ENCODE assay signal across 8 cellular contexts in genomic region chr17:28494445-28495188, GRCh38. TPM values are rescaled to one million over a fixed set of nuclear protein-coding genes. Genes with fewer than 3 reads are reported as not detected.
DNase-seq lines count a peak whose midpoint lies in the region; ATAC-seq and TF ChIP-seq lines count a peak whose summit lies in the region.

No MANE protein-coding gene starts in this region.

- dilution Hi-C loops in IMR-90 (cut with HindIII; ENCODE audit: low sequenced_read_pairs, unreplicated experiment): no loop called here

- H4K8ac ChIP-seq in IMR-90 (ENCODE audit: low read depth in 2 of 2, low read length in 2 of 2): no peak overlapping the region

- ATAC-seq in IMR-90 (ENCODE audit: low read depth) (peak; percentile 88), GM18517 (IDR thresholded peaks at IDR 0.05; ENCODE audit: unreplicated experiment) (no peak)

- WGBS in IMR-90 (ENCODE audit: extremely low coverage in 2 of 2, insufficient read length in 1 of 2), 2 experiments: 15% methylated on average over 4 of the region's 15 CpGs; no CpG with 5 or more reads in 1 of the 2 experiments
- WGBS in thyroid gland, 2 donors: 52 to 59% methylated on average over 6 to 11 of the region's 15 CpGs

- intact Hi-C loops in IMR-90 (cut with micrococcal nuclease) (loop anchor here (1.0 kb wide), 2 partner anchors 46 to 119 kb away; no protein-coding TSS in a partner anchor), thyroid gland (cut with DNase I) (loop anchor here (2.0 to 5.0 kb wide), 2 partner anchors 44 to 118 kb away; partner anchors contain the start of gene RSKR)

- H3K18ac ChIP-seq in IMR-90 (ENCODE audit: low read depth, low read length): no peak overlapping the region

- TF ChIP-seq CTCF in GM10248 (IDR thresholded peaks at IDR 0.05; ENCODE audit: control extremely low read depth, extremely low read depth, low read depth, missing control alignments) (peak; percentile 87), IMR-90 (conservative IDR thresholded peaks at IDR 0.05; ENCODE audit: low read depth, low read length) (peak; percentile 95), fibroblast of villous mesenchyme (IDR thresholded peaks at IDR 0.05; ENCODE audit: insufficient read depth, low read depth, low read length) (peak; percentile 91), thyroid gland (IDR thresholded peaks at IDR 0.05) (peak; percentile 78 to 92 (median 86))

- H3K4me1 ChIP-seq in IMR-90 (ENCODE audit: control insufficient read depth, insufficient read depth, low read length): peaks cover 6% of the 10 kb centered on the region; the same call in 1 of the 2 replicates
- H3K4me1 ChIP-seq in thyroid gland: peaks cover 3 to 6% of the 10 kb centered on the region in 2 donors

- no peak overlapping the region for H4K91ac ChIP-seq in IMR-90 (ENCODE audit: insufficient read depth, low read depth, low read length)

- peak overlapping the region; percentile 10; the same call in 1 of the 2 replicates for H2AK5ac ChIP-seq in IMR-90 (ENCODE audit: low read depth, low read length)

- H3K27me3 ChIP-seq in IMR-90 (ENCODE audit: control insufficient read depth, insufficient read depth, low read length): peaks cover 15% of the 10 kb centered on the region; the same call in 1 of the 2 replicates
- H3K27me3 ChIP-seq in thyroid gland: no peaks in the 10 kb centered on the region

- H3K79me1 ChIP-seq in IMR-90 (ENCODE audit: low read depth in 1 of 2, low read length in 2 of 2): no peaks in the 10 kb centered on the region

- TF ChIP-seq POLR2A in IMR-90 (IDR thresholded peaks at IDR 0.05; ENCODE audit: low read depth, low read length) (no peak), thyroid gland (IDR thresholded peaks at IDR 0.05) (no peak)

- H3K36me3 ChIP-seq in IMR-90 (ENCODE audit: control insufficient read depth, insufficient read depth, low read length): no peaks in the 10 kb centered on the region
- H3K36me3 ChIP-seq in thyroid gland: no peaks in the 10 kb centered on the region

- H3K9ac ChIP-seq in IMR-90 (ENCODE audit: low read depth, low read length): no peak overlapping the region

- H2AFZ ChIP-seq in IMR-90 (replicated peaks; ENCODE audit: low read length, poor library complexity): peak overlapping the region; percentile 63

- no peak overlapping the region for H2BK120ac ChIP-seq in IMR-90 (ENCODE audit: low read depth, low read length)

- TF ChIP-seq RAD21 in IMR-90 (IDR thresholded peaks at IDR 0.05; ENCODE audit: low read length): peak; percentile 97

- H3K23ac ChIP-seq in IMR-90 (ENCODE audit: low read depth, low read length): no peak overlapping the region

- peak; percentile 92 for DNase-seq in GM10248 (ENCODE audit: extremely low spot score)
- peak; percentile 52 for DNase-seq in IMR-90
- peak; percentile 58 for DNase-seq in RKO (ENCODE audit: low spot score)
- DNase-seq in activated T-helper 1 cell treated with anti-CD3 and anti-CD28 coated beads, Interleukin-2, amount 50 U/mL, for 16 hours (ENCODE audit: low read depth in 1 of 2, low spot score in 1 of 2): peak; percentile 62 to 73
- DNase-seq in fibroblast of villous mesenchyme (ENCODE audit: low read depth): peak; percentile 62
- DNase-seq in occipital lobe (lab: John Stamatoyannopoulos, UW): peak; percentile 27
- DNase-seq in thyroid gland: peak; percentile 72 to 80

- no peak overlapping the region for H3K56ac ChIP-seq in IMR-90 (ENCODE audit: extremely low read depth, insufficient read depth, low read length)

- no peak overlapping the region for H2BK15ac ChIP-seq in IMR-90 (ENCODE audit: low read depth, low read length)

- H3K9me1 ChIP-seq in IMR-90 (ENCODE audit: insufficient read depth, low read length): no peaks in the 10 kb centered on the region

- in situ Hi-C loops in IMR-90 (cut with MboI; ENCODE audit: low sequenced_read_pairs): loop anchor here (5.0 to 10.0 kb wide), 2 partner anchors 43 to 120 kb away; partner anchors contain the start of gene RSKR

- H2AK9ac ChIP-seq in IMR-90 (replicated peaks; ENCODE audit: low read depth, low read length, poor library complexity): peak overlapping the region; percentile 81

- H4K20me1 ChIP-seq in IMR-90 (ENCODE audit: insufficient read depth, low read length): 0 out of 2 replicates have a peak, but pooled peaks cover 5% of the 10 kb centered on the region

- CTCF ChIA-PET in GM10248 (lab: Yijun Ruan, JAX): interaction anchor here (0.8 to 16.2 kb wide), 19 partner anchors 9 to 210 kb away, joined by 3 to 260 read pairs (median 5); partner anchors contain the start of genes FOXN1 and SLC13A2
- CTCF ChIA-PET in IMR-90 (lab: Yijun Ruan, JAX): interaction anchor here (0.5 to 1.3 kb wide), 3 partner anchors 40 to 118 kb away, joined by 4 to 5 read pairs (median 4); no protein-coding TSS in a partner anchor

- H2BK20ac ChIP-seq in IMR-90 (ENCODE audit: low read depth, low read length): no peak overlapping the region

- no peak overlapping the region for H2BK5ac ChIP-seq in IMR-90 (ENCODE audit: low read depth, low read length, poor library complexity, severe bottlenecking)

- H3K4me2 ChIP-seq in IMR-90 (ENCODE audit: low read depth, low read length): no peak overlapping the region

- no peak overlapping the region for H4K5ac ChIP-seq in IMR-90 (ENCODE audit: low read depth, low read length)

- H3K4ac ChIP-seq in IMR-90 (ENCODE audit: low read depth, low read length): no peak overlapping the region

- no TSS peak for BruUV-seq in IMR-90 (replicated peaks; lab: Mats Ljungman, UMichigan)

- H3K27ac ChIP-seq in IMR-90 (ENCODE audit: insufficient read depth, low read length): no peak overlapping the region
- H3K27ac ChIP-seq in thyroid gland: no peak overlapping the region

- no peaks in the 10 kb centered on the region for H3K9me3 ChIP-seq in IMR-90 (ENCODE audit: control insufficient read depth, insufficient read depth, low read length)
- H3K9me3 ChIP-seq in thyroid gland: no peaks in the 10 kb centered on the region

- POLR2A ChIA-PET in GM10248 (lab: Yijun Ruan, JAX): no interaction called here
- POLR2A ChIA-PET in IMR-90 (lab: Charles Lee; ENCODE audit: unreplicated experiment): no interaction called here

- no peak overlapping the region for H3K14ac ChIP-seq in IMR-90 (replicated peaks; ENCODE audit: low read depth, low read length)

- no peak overlapping the region for H3K4me3 ChIP-seq in IMR-90 (ENCODE audit: insufficient read depth, low read depth, low read length)
- no peak overlapping the region for H3K4me3 ChIP-seq in fibroblast of villous mesenchyme (ENCODE audit: low read depth, low read length)
- H3K4me3 ChIP-seq in thyroid gland (replicated peaks in 1 of 3): no peak overlapping the region

TF ChIP-seq in IMR-90, 13 proteins besides CTCF, POLR2A, EP300 and RAD21:
- peak; percentile 24; the same call in 1 of the 2 replicates for TF ChIP-seq MAZ (IDR thresholded peaks at IDR 0.05; ENCODE audit: borderline replicate concordance, low read depth, low read length)
- TF ChIP-seq, protein P1, sequence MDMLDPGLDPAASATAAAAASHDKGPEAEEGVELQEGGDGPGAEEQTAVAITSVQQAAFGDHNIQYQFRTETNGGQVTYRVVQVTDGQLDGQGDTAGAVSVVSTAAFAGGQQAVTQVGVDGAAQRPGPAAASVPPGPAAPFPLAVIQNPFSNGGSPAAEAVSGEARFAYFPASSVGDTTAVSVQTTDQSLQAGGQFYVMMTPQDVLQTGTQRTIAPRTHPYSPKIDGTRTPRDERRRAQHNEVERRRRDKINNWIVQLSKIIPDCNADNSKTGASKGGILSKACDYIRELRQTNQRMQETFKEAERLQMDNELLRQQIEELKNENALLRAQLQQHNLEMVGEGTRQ (IDR thresholded peaks at IDR 0.05; ENCODE audit: low read depth, low read length): no peak
- peak; percentile 94 for TF ChIP-seq SMC3 (IDR thresholded peaks at IDR 0.05; ENCODE audit: low read depth, low read length)

RNA-seq across cellular contexts. Expression of gene FOXN1, which starts 11.5 kb away (rescaled TPM):
- total RNA-seq in IMR-90 (2012; rRNA removed) (not detected in 2 replicates), fibroblast of villous mesenchyme (not detected in 2 replicates), occipital lobe (not detected), thyroid gland (under 1 TPM in 1 of 4 donors, not detected in 3; 0.34 TPM)
- polyA plus RNA-seq in IMR-90 (2012; rRNA removed): not detected in 2 replicates
- polyA plus RNA-seq in IMR-90 (2012; cell fraction: cytosol; rRNA removed): not detected in 2 replicates
- not detected in 2 replicates for polyA plus RNA-seq in IMR-90 (2012; cell fraction: nucleus; rRNA removed; ENCODE audit: low replicate concordance)

RNA-seq across cellular contexts. Expression of gene SLC13A2, which starts 21.2 kb away (rescaled TPM):
- total RNA-seq in IMR-90 (2012; rRNA removed) (not detected in 2 replicates), fibroblast of villous mesenchyme (not detected in 2 replicates), occipital lobe (not detected), thyroid gland (not detected)
- not detected in 2 replicates for polyA plus RNA-seq in IMR-90 (2012; rRNA removed)
- polyA plus RNA-seq in IMR-90 (2012; cell fraction: cytosol; rRNA removed): not detected in 2 replicates
- polyA plus RNA-seq in IMR-90 (2012; cell fraction: nucleus; rRNA removed; ENCODE audit: low replicate concordance): not detected in 2 replicates

RNA-seq across cellular contexts. Expression of gene UNC119, which starts 57.8 kb away (rescaled TPM):
- total RNA-seq in IMR-90 (2012; rRNA removed) (21.7 and 22.4 TPM in 2 replicates), fibroblast of villous mesenchyme (19.6 and 21.6 TPM in 2 replicates), occipital lobe (31.5 TPM), thyroid gland (10 to 100 TPM; 29.8 to 43.9 (median 36.0) TPM)
- 57.4 and 63.2 TPM in 2 replicates for polyA plus RNA-seq in IMR-90 (2012; rRNA removed)
- polyA plus RNA-seq in IMR-90 (2012; cell fraction: cytosol; rRNA removed): 35.2 and 70.5 TPM in 2 replicates
- 149 and 192 TPM in 2 replicates for polyA plus RNA-seq in IMR-90 (2012; cell fraction: nucleus; rRNA removed; ENCODE audit: low replicate concordance)

Comparison
In these comparisons a context has a peak if more than half of its experiments do, and no peak if none do; other contexts are left out.
1. DNase-seq: peak in every context shown above with its lines; median percentile 92 in GM10248; 76 in thyroid gland; 68 in activated T-helper 1 cell treated with anti-CD3 and anti-CD28 coated beads, Interleukin-2, amount 50 U/mL, for 16 hours; 62 in fibroblast of villous mesenchyme; 58 in RKO; 52 in IMR-90; 27 in occipital lobe.